ENCODE assay signal across 1 cellular context in genomic region chr14:104444159-104445030, GRCh38.
TF ChIP-seq lines count a peak whose summit lies in the region.

No MANE protein-coding gene starts in this region.

TF ChIP-seq in K562, 482 proteins besides CTCF, POLR2A, EP300 and RAD21 (continued from another document):
- TF ChIP-seq MYNN (IDR thresholded peaks at IDR 0.05), result no peak
- no peak for TF ChIP-seq MYNN (CRISPR knock-in tag; IDR thresholded peaks at IDR 0.05)
- no peak for TF ChIP-seq KDM2B (CRISPR knock-in tag; IDR thresholded peaks at IDR 0.05)
TF ChIP-seq in K562: peak in this region for 1.
